Comparison of ENCODE assay signal across 29 cellular contexts in the genomic region with DNA sequence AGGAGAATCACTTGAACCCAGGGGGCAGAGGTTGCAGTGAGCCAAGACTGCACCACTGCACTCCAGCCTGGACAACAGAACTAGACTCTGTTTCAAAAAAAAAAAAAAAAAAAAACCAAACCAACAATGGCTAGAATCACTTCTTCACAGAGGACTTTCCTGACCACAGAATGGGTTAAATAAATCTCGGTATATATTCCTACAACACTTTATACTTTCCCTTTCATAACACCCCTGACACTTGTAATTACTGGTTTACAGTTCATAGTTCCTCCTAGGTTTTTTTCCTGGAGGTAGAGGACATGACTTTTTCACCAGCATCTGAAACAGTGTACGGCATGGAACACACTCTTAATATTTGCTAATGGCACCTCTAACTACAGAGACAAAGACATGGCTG. TPM values are rescaled to one million over a fixed set of nuclear protein-coding genes. Genes with fewer than 3 reads are reported as not detected.
DNase-seq lines count a peak whose midpoint lies in the region; ATAC-seq and TF ChIP-seq lines count a peak whose summit lies in the region.
"Had no signal": no experiment of that assay in that cellular context is flagged by ENCODE, and none has a peak within 500 bp of the region (broad histone marks: within the 10 kb centered on the region; RNA-seq: fewer than 3 reads in every experiment).

No MANE protein-coding gene starts in this region.

- H3K4me3 Mint-ChIP-seq in T-helper 2 cell treated with Interferon-gamma antibody and Interleukin-4, amounts not matched to agents 5 μg/mL and 100 μg/mL, for 36 hours = no peak overlapping the region
- H3K4me3 Mint-ChIP-seq in endothelial cell (ENCODE audit: unreplicated experiment) = no peak overlapping the region
- H3K4me3 Mint-ChIP-seq: activated CD8-positive, alpha-beta memory T cell treated with anti-CD3 and anti-CD28 coated beads, Interleukin-2, amount 10 ng/mL, durations not matched to agents 7 days and 5 days; activated T-cell treated with anti-CD3 and anti-CD28 coated beads, Interleukin-2, amount 50 U/mL, for 4 hours; CD4-positive, alpha-beta T cell; neural crest cell had no signal

- peaks cover 18% of the 10 kb centered on the region for H3K4me1 Mint-ChIP-seq in T-helper 2 cell treated with Interferon-gamma antibody and Interleukin-4, amounts not matched to agents 5 μg/mL and 100 μg/mL, for 36 hours (ENCODE audit: low read depth)
- peaks cover under 1% of the 10 kb centered on the region for H3K4me1 Mint-ChIP-seq in endothelial cell (ENCODE audit: unreplicated experiment)
- H3K4me1 Mint-ChIP-seq: neural crest cell had no signal

- no peak for TF ChIP-seq CTCF in endothelial cell (IDR thresholded peaks at IDR 0.05; ENCODE audit: unreplicated experiment)

- H3K36me3 Mint-ChIP-seq in T-helper 2 cell treated with Interferon-gamma antibody and Interleukin-4, amounts not matched to agents 5 μg/mL and 100 μg/mL, for 36 hours (ENCODE audit: low read depth) = peaks cover 37% of the 10 kb centered on the region
- peaks cover 22% of the 10 kb centered on the region for H3K36me3 Mint-ChIP-seq in endothelial cell (ENCODE audit: low read depth, unreplicated experiment)

- H3K27ac Mint-ChIP-seq in T-helper 2 cell treated with Interferon-gamma antibody and Interleukin-4, amounts not matched to agents 5 μg/mL and 100 μg/mL, for 36 hours = peak overlapping the region; percentile 28
- H3K27ac Mint-ChIP-seq in endothelial cell (ENCODE audit: unreplicated experiment) = no peak overlapping the region
- H3K27ac Mint-ChIP-seq: activated CD8-positive, alpha-beta memory T cell treated with anti-CD3 and anti-CD28 coated beads, Interleukin-2, amount 10 ng/mL, durations not matched to agents 7 days and 5 days; CD4-positive, alpha-beta T cell had no signal

- no peak for DNase-seq in T-helper 2 cell treated with Interferon-gamma antibody and Interleukin-4, amounts not matched to agents 5 μg/mL and 100 μg/mL, for 36 hours (ENCODE audit: low spot score)
- DNase-seq in T-helper 2 cell (no peak), left lobe of liver (ENCODE audit: low spot score) (no peak), mucosa of gallbladder (ENCODE audit: low spot score) (no peak), endothelial cell (ENCODE audit: low spot score) (no peak)
- DNase-seq: 8988T; activated CD4-positive, alpha-beta T cell treated with anti-CD3 and anti-CD28 coated beads, Interleukin-2, amount 50 U/mL, for 1 hour; activated CD4-positive, CD25-positive, alpha-beta regulatory T cell; activated CD8-positive, alpha-beta memory T cell treated with anti-CD3 and anti-CD28 coated beads, Interleukin-2, amount 10 ng/mL, durations not matched to agents 7 days and 5 days; activated gamma-delta T cell; activated T-cell treated with anti-CD3 and anti-CD28 coated beads, Interleukin-2, amount 50 U/mL, for 4 hours; CD4-positive, alpha-beta T cell; DND-41; effector CD4-positive, alpha-beta T cell; hippocampal formation; left cardiac atrium; NCI-H1694; NCI-H446 treated with DMSO at 0.1 percent for 48 hours; pancreas; retina; SJCRH30; T-helper 1 cell; thyroid gland; uterus had no signal

- ATAC-seq in GM18870 (IDR thresholded peaks at IDR 0.05; ENCODE audit: unreplicated experiment) (peak; percentile 67), HG02884 (IDR thresholded peaks at IDR 0.05; ENCODE audit: unreplicated experiment) (peak; percentile 65), left lobe of liver (peak; percentile 26), HG03039 (IDR thresholded peaks at IDR 0.05; ENCODE audit: unreplicated experiment) (no peak)
- ATAC-seq: activated CD8-positive, alpha-beta memory T cell treated with anti-CD3 and anti-CD28 coated beads, Interleukin-2, amount 10 ng/mL, durations not matched to agents 7 days and 5 days; activated T-cell treated with anti-CD3 and anti-CD28 coated beads, Interleukin-2, amount 50 U/mL, for 4 hours; left cardiac atrium; pancreas had no signal

- peaks cover 24% of the 10 kb centered on the region for H3K9me3 Mint-ChIP-seq in T-helper 2 cell treated with Interferon-gamma antibody and Interleukin-4, amounts not matched to agents 5 μg/mL and 100 μg/mL, for 36 hours
- no peaks in the 10 kb centered on the region for H3K9me3 Mint-ChIP-seq in endothelial cell (ENCODE audit: unreplicated experiment)

- H3K27me3 Mint-ChIP-seq in T-helper 2 cell treated with Interferon-gamma antibody and Interleukin-4, amounts not matched to agents 5 μg/mL and 100 μg/mL, for 36 hours (ENCODE audit: low read depth) = no peaks in the 10 kb centered on the region
- H3K27me3 Mint-ChIP-seq in endothelial cell (ENCODE audit: unreplicated experiment) = peaks cover 3% of the 10 kb centered on the region
- H3K27me3 Mint-ChIP-seq: activated CD8-positive, alpha-beta memory T cell treated with anti-CD3 and anti-CD28 coated beads, Interleukin-2, amount 10 ng/mL, durations not matched to agents 7 days and 5 days; CD4-positive, alpha-beta T cell; IgD-negative memory B cell had no signal

RNA-seq across cellular contexts. Expression of a gene that starts 31.4 kb away (rescaled TPM):
- total RNA-seq in left lobe of liver = 18.5 TPM
- total RNA-seq in mucosa of gallbladder = 76.2 TPM
- total RNA-seq in endothelial cell (ENCODE audit: unreplicated experiment) = 72.5 TPM
